ENCODE assay signal across 25 cellular contexts in genomic region chr14:51262868-51263267, GRCh38.
"Had no signal": no experiment of that assay in that cellular context is flagged by ENCODE, and none has a peak within 500 bp of the region (broad histone marks: within the 10 kb centered on the region; RNA-seq: fewer than 3 reads in every experiment).

No MANE protein-coding gene starts in this region.

- FAIRE-seq: pancreas had no signal

- H3K27ac ChIP-seq: dorsolateral prefrontal cortex, epithelial cell of prostate, gastrocnemius medialis, left lung, pancreas, right atrium auricular region, suprapubic skin, transverse colon, upper lobe of right lung, vagina had no signal

- DNase-seq: dorsolateral prefrontal cortex; effector CD4-positive, alpha-beta T cell; foreskin fibroblast; gastrocnemius medialis; head of caudate nucleus; left cardiac atrium; left lung; mesenchymal stem cell; mucosa of descending colon; naive B cell; occipital lobe; pancreas; stimulated activated CD4-positive, alpha-beta T cell treated with anti-CD3 and anti-CD28 coated beads, Interleukin-12 subunit alpha, Interleukin-12 subunit beta, amount 100 ng/mL, for 4 hours; stimulated activated CD4-positive, alpha-beta T cell treated with anti-CD3 and anti-CD28 coated beads, Interleukin-1b, Interleukin-23, amount 100 ng/mL, for 48 hours; stimulated activated CD4-positive, alpha-beta T cell treated with anti-CD3 and anti-CD28 coated beads, Interleukin-4, amount 100 ng/mL, for 1 hour; stimulated activated CD8-positive, alpha-beta memory T cell treated with anti-CD3 and anti-CD28 coated beads, Interleukin-4, amount 100 ng/mL, for 48 hours; stimulated activated naive CD4-positive, alpha-beta T cell; stimulated activated naive CD8-positive, alpha-beta T cell treated with anti-CD3 and anti-CD28 coated beads, Interleukin-15, amount 100 ng/mL, for 72 hours; transverse colon; upper lobe of right lung had no signal

- H3K4me1 ChIP-seq: gastrocnemius medialis, left lung, pancreas, right atrium auricular region, suprapubic skin, transverse colon, upper lobe of right lung, vagina had no signal

- H3K36me3 ChIP-seq: pancreas, right atrium auricular region, upper lobe of right lung had no signal

- H3K4me2 ChIP-seq: smooth muscle cell had no signal

- H3K4me3 ChIP-seq: dorsolateral prefrontal cortex, gastrocnemius medialis, left lung, mucosa of descending colon, pancreas, right atrium auricular region, smooth muscle cell, suprapubic skin, transverse colon, upper lobe of right lung, vagina had no signal

- H3K27me3 ChIP-seq: dorsolateral prefrontal cortex, gastrocnemius medialis, left lung, pancreas, right atrium auricular region, suprapubic skin, transverse colon, upper lobe of right lung, vagina had no signal

- H3K9me3 ChIP-seq: gastrocnemius medialis, mucosa of descending colon, pancreas, right atrium auricular region, suprapubic skin, transverse colon, upper lobe of right lung, vagina had no signal
